ENCODE assay signal across 20 cellular contexts in the genomic region with DNA sequence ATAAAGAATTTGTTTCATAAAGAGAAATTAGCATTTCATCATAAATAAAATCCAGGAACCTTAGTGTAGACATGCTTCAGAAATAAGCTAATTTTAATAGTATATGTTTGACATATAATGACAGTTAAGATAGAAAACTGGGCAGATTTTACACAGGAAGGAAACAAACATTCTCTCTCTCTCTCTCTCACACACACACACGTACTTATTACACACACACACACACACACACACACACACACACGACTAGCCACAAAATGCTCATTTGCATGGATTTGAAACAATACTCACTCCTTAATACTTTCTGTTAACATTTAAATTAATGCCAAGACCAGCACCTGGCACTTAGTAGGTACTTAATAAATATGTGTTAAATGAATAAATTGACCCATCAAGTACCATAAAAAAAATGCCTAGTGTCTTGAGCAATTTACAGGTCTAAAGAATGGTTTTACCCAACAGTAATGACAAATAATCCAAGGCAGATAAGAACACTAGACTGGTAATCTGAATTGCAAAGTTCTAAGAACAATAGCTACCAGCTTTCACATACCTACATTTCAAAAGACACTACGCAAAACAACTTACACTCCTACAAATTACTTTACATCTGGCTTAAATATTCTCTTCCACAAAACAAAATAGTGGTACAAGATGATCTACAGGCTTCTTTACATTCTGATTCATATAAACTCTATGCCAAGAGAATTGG. TPM values are rescaled to one million over a fixed set of nuclear protein-coding genes. Genes with fewer than 3 reads are reported as not detected.
DNase-seq lines count a peak whose midpoint lies in the region; ATAC-seq and TF ChIP-seq lines count a peak whose summit lies in the region.
"Had no signal": no experiment of that assay in that cellular context is flagged by ENCODE, and none has a peak within 500 bp of the region (broad histone marks: within the 10 kb centered on the region; RNA-seq: fewer than 3 reads in every experiment).

No MANE protein-coding gene starts in this region.

- H3K4me1 Mint-ChIP-seq in WTC11: peaks cover 41% of the 10 kb centered on the region
- peaks cover 11% of the 10 kb centered on the region for H3K4me1 Mint-ChIP-seq in memory B cell

- peak overlapping the region in 4 of 11 experiments; percentile 1 to 98 (median 16); a peak in 2 of 22 replicates for H3K27ac ChIP-seq in BLaER1 treated with 17β-estradiol and CSF1 and Interleukin-3, amounts not matched to agents 10 nM and 100 nM
- H3K27ac ChIP-seq in HUES6 (ENCODE audit: low read depth, low read length): peak overlapping the region; percentile 55; the same call in 1 of the 2 replicates
- H3K27ac ChIP-seq: A549 had no signal

- no peak overlapping the region for H3K9ac ChIP-seq in BLaER1 treated with 17β-estradiol and CSF1 and Interleukin-3, amounts not matched to agents 10 nM and 100 nM
- H3K9ac ChIP-seq in HUES6 (ENCODE audit: low read length): no peak overlapping the region
- H3K9ac ChIP-seq: SK-N-SH had no signal

- H3K9me3 Mint-ChIP-seq in WTC11 (peaks cover 13% of the 10 kb centered on the region), memory B cell (no peaks in the 10 kb centered on the region)

- DNase-seq in WTC11 (ENCODE audit: low spot score) (no peak), memory B cell (ENCODE audit: low spot score in 2 of 2) (no peak), medulla oblongata (ENCODE audit: extremely low spot score) (no peak), NCI-H1105 (lab: John Stamatoyannopoulos, UW) (no peak)
- DNase-seq: Caco-2, DMS153, EL, KBM-7, NCI-H1048, NCI-H2081 treated with DMSO at 0.1 percent for 48 hours, NCI-H510A treated with DMSO at 0.1 percent for 48 hours, Right ventricle myocardium superior, SK-N-SH had no signal

- peak overlapping the region in 9 of 11 experiments; percentile 8 to 90 (median 37); a peak in 12 of 22 replicates for H3K4me2 ChIP-seq in BLaER1 treated with 17β-estradiol and CSF1 and Interleukin-3, amounts not matched to agents 10 nM and 100 nM
- H3K4me2 ChIP-seq: A549, SK-N-SH had no signal

- H3K27ac Mint-ChIP-seq in WTC11: peak overlapping the region; percentile 72
- H3K27ac Mint-ChIP-seq in memory B cell: peak overlapping the region; percentile 39

- no peak overlapping the region for H3K4me3 ChIP-seq in BLaER1 treated with 17β-estradiol and CSF1 and Interleukin-3, amounts not matched to agents 10 nM and 100 nM
- peak overlapping the region; percentile 25; the same call in 1 of the 2 replicates for H3K4me3 ChIP-seq in HUES6 (ENCODE audit: low read depth, low read length)
- H3K4me3 ChIP-seq: A549, HAP-1 had no signal

- H4K20me1 ChIP-seq in BLaER1 treated with 17β-estradiol and CSF1 and Interleukin-3, amounts not matched to agents 10 nM and 100 nM: peaks cover 0 to 19% (median 10%) of the 10 kb centered on the region in 11 experiments; a peak in 10 of 22 replicates

- POLR2A ChIA-PET in WTC11 (lab: Charles Lee): no interaction called here

- H3K27me3 Mint-ChIP-seq in WTC11 (ENCODE audit: low read depth): peaks cover 2% of the 10 kb centered on the region
- H3K27me3 Mint-ChIP-seq in memory B cell: no peaks in the 10 kb centered on the region

- no peak for TF ChIP-seq CTCF in WTC11 (IDR thresholded peaks at IDR 0.05)

- CTCF ChIA-PET in WTC11 (lab: Charles Lee): interaction anchor here (0.6 to 1.7 kb wide), 3 partner anchors 18 to 77 kb away, joined by 3 to 8 read pairs (median 4); no protein-coding TSS in a partner anchor

- H3K4me3 Mint-ChIP-seq in WTC11 (peak overlapping the region; percentile 45), memory B cell (no peak overlapping the region)
- H3K4me3 Mint-ChIP-seq: CD14-positive monocyte had no signal

- H3K36me3 Mint-ChIP-seq in WTC11 (peaks cover 12% of the 10 kb centered on the region), memory B cell (peaks cover 17% of the 10 kb centered on the region)

- H3K4me1 ChIP-seq in BLaER1 treated with 17β-estradiol and CSF1 and Interleukin-3, amounts not matched to agents 10 nM and 100 nM: peaks cover 18 to 38% (median 29%) of the 10 kb centered on the region in 10 experiments
- H3K4me1 ChIP-seq in HUES6 (ENCODE audit: control insufficient read depth, insufficient read depth, low read length): peaks cover 33% of the 10 kb centered on the region
- H3K4me1 ChIP-seq: Caco-2, HAP-1 had no signal

- peaks cover 0 to 27% (median 10%) of the 10 kb centered on the region in 11 experiments; a peak in 13 of 22 replicates for H3K9me3 ChIP-seq in BLaER1 treated with 17β-estradiol and CSF1 and Interleukin-3, amounts not matched to agents 10 nM and 100 nM (replicated peaks in 1 of 11)
- H3K9me3 ChIP-seq in HUES6 (ENCODE audit: control insufficient read depth, insufficient read depth, low read depth, low read length): no peaks in the 10 kb centered on the region
- H3K9me3 ChIP-seq: A549, Caco-2, HAP-1, SK-N-SH had no signal

- no peak for ATAC-seq in WTC11
- ATAC-seq in memory B cell (ENCODE audit: low read depth): no peak
- no peak for ATAC-seq in HG03095 (IDR thresholded peaks at IDR 0.05; ENCODE audit: unreplicated experiment)
- ATAC-seq in GM21528 (IDR thresholded peaks at IDR 0.05; ENCODE audit: low FRiP score, unreplicated experiment): no peak
- ATAC-seq: A549 had no signal

- H3K27me3 ChIP-seq in BLaER1 treated with 17β-estradiol and CSF1 and Interleukin-3, amounts not matched to agents 10 nM and 100 nM: peaks cover 0 to 20% (median 14%) of the 10 kb centered on the region in 11 experiments; a peak in 13 of 22 replicates
- peaks cover 37% of the 10 kb centered on the region; the same call in 1 of the 2 replicates for H3K27me3 ChIP-seq in HUES6 (ENCODE audit: control insufficient read depth, insufficient read depth, low read length)

- peaks cover 0 to 31% (median 9%) of the 10 kb centered on the region in 11 experiments; a peak in 11 of 22 replicates for H3K36me3 ChIP-seq in BLaER1 treated with 17β-estradiol and CSF1 and Interleukin-3, amounts not matched to agents 10 nM and 100 nM
- H3K36me3 ChIP-seq in HUES6 (ENCODE audit: control insufficient read depth, insufficient read depth, low read length): no peaks in the 10 kb centered on the region
- H3K36me3 ChIP-seq: HAP-1 had no signal

TF ChIP-seq in WTC11, 78 proteins besides CTCF, POLR2A, EP300 and RAD21:
- TF ChIP-seq, protein P1, sequence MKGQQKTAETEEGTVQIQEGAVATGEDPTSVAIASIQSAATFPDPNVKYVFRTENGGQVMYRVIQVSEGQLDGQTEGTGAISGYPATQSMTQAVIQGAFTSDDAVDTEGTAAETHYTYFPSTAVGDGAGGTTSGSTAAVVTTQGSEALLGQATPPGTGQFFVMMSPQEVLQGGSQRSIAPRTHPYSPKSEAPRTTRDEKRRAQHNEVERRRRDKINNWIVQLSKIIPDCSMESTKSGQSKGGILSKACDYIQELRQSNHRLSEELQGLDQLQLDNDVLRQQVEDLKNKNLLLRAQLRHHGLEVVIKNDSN (CRISPR knock-in tag; IDR thresholded peaks at IDR 0.05): no peak
- TF ChIP-seq IRF2 (CRISPR knock-in tag; IDR thresholded peaks at IDR 0.05; ENCODE audit: borderline replicate concordance, low read depth): no peak
- TF ChIP-seq, protein P2, sequence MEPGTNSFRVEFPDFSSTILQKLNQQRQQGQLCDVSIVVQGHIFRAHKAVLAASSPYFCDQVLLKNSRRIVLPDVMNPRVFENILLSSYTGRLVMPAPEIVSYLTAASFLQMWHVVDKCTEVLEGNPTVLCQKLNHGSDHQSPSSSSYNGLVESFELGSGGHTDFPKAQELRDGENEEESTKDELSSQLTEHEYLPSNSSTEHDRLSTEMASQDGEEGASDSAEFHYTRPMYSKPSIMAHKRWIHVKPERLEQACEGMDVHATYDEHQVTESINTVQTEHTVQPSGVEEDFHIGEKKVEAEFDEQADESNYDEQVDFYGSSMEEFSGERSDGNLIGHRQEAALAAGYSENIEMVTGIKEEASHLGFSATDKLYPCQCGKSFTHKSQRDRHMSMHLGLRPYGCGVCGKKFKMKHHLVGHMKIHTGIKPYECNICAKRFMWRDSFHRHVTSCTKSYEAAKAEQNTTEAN (CRISPR knock-in tag; IDR thresholded peaks at IDR 0.05): 0 out of 2 replicates have a peak, but pooled peaks have one; percentile 71

RNA-seq across cellular contexts. Expression of a gene that starts 2.9 kb away (rescaled TPM):
- total RNA-seq in WTC11 (2021): 19.4 to 20.6 TPM (median 20.5 TPM) in 3 replicates
